ENCODE assay signal across 10 cellular contexts in genomic region chr6:3561745-3562144, GRCh38.
DNase-seq lines count a peak whose midpoint lies in the region; ATAC-seq and TF ChIP-seq lines count a peak whose summit lies in the region.
"Had no signal": no experiment of that assay in that cellular context is flagged by ENCODE, and none has a peak within 500 bp of the region (broad histone marks: within the 10 kb centered on the region; RNA-seq: fewer than 3 reads in every experiment).

No MANE protein-coding gene starts in this region.

- no peaks in the 10 kb centered on the region for H4K20me1 ChIP-seq in GM23338 (replicated peaks; ENCODE audit: insufficient read depth)

- peak; percentile 70 for DNase-seq in GM23338 (ENCODE audit: low spot score)
- DNase-seq in NCI-H2107 treated with DMSO at 0.1 percent for 48 hours (lab: John Stamatoyannopoulos, UW; ENCODE audit: unreplicated experiment) = peak; percentile 34
- peak; percentile 48 for DNase-seq in brain pericyte (ENCODE audit: low read depth, low spot score)
- no peak for DNase-seq in uterus
- DNase-seq in central memory CD4-positive, alpha-beta T cell = no peak
- no peak for DNase-seq in activated CD4-positive, alpha-beta T cell treated with anti-CD3 and anti-CD28 coated beads, Interleukin-2, amount 50 U/mL, for 4 hours
- DNase-seq: PC-9 had no signal

- no peaks in the 10 kb centered on the region for H3F3A ChIP-seq in GM23338 (replicated peaks; ENCODE audit: low read depth)

- H3K36me3 Mint-ChIP-seq in GM23338 (ENCODE audit: low read depth) (no peaks in the 10 kb centered on the region), nephron (ENCODE audit: low read depth) (no peaks in the 10 kb centered on the region)

- H3K9me3 Mint-ChIP-seq in GM23338 (no peaks in the 10 kb centered on the region; the same call in 2 of the 3 replicates), nephron (peaks cover 5% of the 10 kb centered on the region)

- H3K9me3 ChIP-seq in uterus = no peaks in the 10 kb centered on the region

- H3K27me3 Mint-ChIP-seq in GM23338 (ENCODE audit: insufficient read depth, low read depth, poor library complexity) (no peaks in the 10 kb centered on the region), nephron (ENCODE audit: low read depth) (peaks cover 18% of the 10 kb centered on the region)

- H3K4me1 ChIP-seq in GM23338 (ENCODE audit: insufficient read depth) (no peaks in the 10 kb centered on the region), uterus (no peaks in the 10 kb centered on the region)

- H3K4me3 ChIP-seq in GM23338 (no peak overlapping the region), uterus (no peak overlapping the region)
- H3K4me3 ChIP-seq: PC-9, tibial nerve had no signal

- peak overlapping the region; percentile 9; the same call in 1 of the 2 replicates for H2AFZ ChIP-seq in GM23338
- H2AFZ ChIP-seq: PC-9 had no signal

- H3K27ac ChIP-seq in GM23338 (ENCODE audit: low read depth) (no peak overlapping the region), uterus (no peak overlapping the region)
- H3K27ac ChIP-seq: PC-9, tibial nerve had no signal

- H3K36me3 ChIP-seq in GM23338 (ENCODE audit: insufficient read depth) = no peaks in the 10 kb centered on the region
- H3K36me3 ChIP-seq in uterus = no peaks in the 10 kb centered on the region
- H3K36me3 ChIP-seq: tibial nerve had no signal

- H3K4me1 Mint-ChIP-seq in GM23338 (peaks cover 18% of the 10 kb centered on the region), nephron (peaks cover 44% of the 10 kb centered on the region)

- H3K27me3 ChIP-seq in GM23338 (ENCODE audit: insufficient read depth) = no peaks in the 10 kb centered on the region
- H3K27me3 ChIP-seq in uterus = no peaks in the 10 kb centered on the region
- H3K27me3 ChIP-seq: tibial nerve had no signal

- no peaks in the 10 kb centered on the region for H3K79me2 ChIP-seq in GM23338 (replicated peaks; ENCODE audit: insufficient read depth)

- H3K27ac Mint-ChIP-seq in GM23338 (peak overlapping the region; percentile 77), nephron (peak overlapping the region; percentile 66 to 96 (median 94))

- no peak overlapping the region for H3K4me2 ChIP-seq in GM23338
- H3K4me2 ChIP-seq: PC-9 had no signal

- intact Hi-C loops in uterus (cut with DNase I; ENCODE audit: low total_unique reads) = no loop called here

- ATAC-seq in GM23338 = peak; percentile 96
- ATAC-seq in GM21515 (IDR thresholded peaks at IDR 0.05; ENCODE audit: unreplicated experiment) = no peak

- H3K9me2 ChIP-seq in GM23338 (ENCODE audit: insufficient read depth) = 0 out of 2 replicates have a peak, but pooled peaks cover 3% of the 10 kb centered on the region

- TF ChIP-seq CTCF in GM23338 (conservative IDR thresholded peaks at IDR 0.05; ENCODE audit: low read depth in 2 of 2) (peak; percentile 41 to 52), nephron (IDR thresholded peaks at IDR 0.05; ENCODE audit: unreplicated experiment in 3 of 3) (peak in 2 of 3 experiments; percentile 11 to 28), uterus (IDR thresholded peaks at IDR 0.05) (no peak)

- no peak for TF ChIP-seq POLR2A in uterus (IDR thresholded peaks at IDR 0.05)

- H3K4me3 Mint-ChIP-seq in GM23338 (no peak overlapping the region), nephron (no peak overlapping the region)

TF ChIP-seq in GM23338, 12 proteins besides CTCF, POLR2A, EP300 and RAD21 (continues in another document):
- no peak for TF ChIP-seq REST (IDR thresholded peaks at IDR 0.05; ENCODE audit: unreplicated experiment)
- no peak for TF ChIP-seq ZNF331 (CRISPR knock-in tag; IDR thresholded peaks at IDR 0.05; ENCODE audit: low read depth)
- TF ChIP-seq ZNF114 (CRISPR knock-in tag; IDR thresholded peaks at IDR 0.05) = no peak
- no peak for TF ChIP-seq EZH2phosphoT487 (IDR thresholded peaks at IDR 0.05; ENCODE audit: unreplicated experiment)
- TF ChIP-seq NANOG (IDR thresholded peaks at IDR 0.05; ENCODE audit: borderline replicate concordance) = no peak
- no peak for TF ChIP-seq POLR2AphosphoS5 (IDR thresholded peaks at IDR 0.05; ENCODE audit: low read depth)
- no peak for TF ChIP-seq JUNB (IDR thresholded peaks at IDR 0.05; ENCODE audit: unreplicated experiment)
- TF ChIP-seq ETS1 (IDR thresholded peaks at IDR 0.05) = no peak
- no peak for TF ChIP-seq CREB1 (CRISPR knock-in tag; IDR thresholded peaks at IDR 0.05; ENCODE audit: low read depth)

Comparison
In these comparisons a context has a peak if more than half of its experiments do, and no peak if none do; other contexts are left out.
1. DNase-seq: peak in GM23338 (single experiment), NCI-H2107 treated with DMSO at 0.1 percent for 48 hours (single experiment) and brain pericyte (single experiment); none in uterus (0 of 2), central memory CD4-positive, alpha-beta T cell (single experiment) and activated CD4-positive, alpha-beta T cell treated with anti-CD3 and anti-CD28 coated beads, Interleukin-2, amount 50 U/mL, for 4 hours (0 of 2).
2. CTCF ChIP-seq: peak in GM23338 (2 of 2) and nephron (2 of 3); none in uterus (0 of 4).